In the genomic region with DNA sequence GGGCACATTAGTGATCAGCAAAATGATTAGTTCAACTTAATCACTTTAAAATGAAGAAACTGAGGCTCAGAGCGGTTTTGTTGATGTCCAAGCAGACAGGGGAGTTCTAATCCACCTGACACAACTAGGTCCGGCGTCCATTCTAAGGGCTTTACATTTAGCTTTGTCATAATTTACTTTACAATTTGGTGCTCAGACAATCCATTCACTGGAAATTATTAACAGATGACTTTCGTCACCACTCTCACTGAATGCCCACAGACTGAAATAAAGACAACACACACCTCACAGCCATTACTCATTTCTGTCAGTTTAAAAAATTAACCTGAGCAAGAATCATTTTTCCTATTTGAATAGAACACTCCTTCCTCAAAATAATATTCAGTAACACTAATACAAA, we compare ENCODE assay signal across 26 cellular contexts. TPM values are rescaled to one million over a fixed set of nuclear protein-coding genes. Genes with fewer than 3 reads are reported as not detected.
DNase-seq lines count a peak whose midpoint lies in the region; ATAC-seq and TF ChIP-seq lines count a peak whose summit lies in the region.
"Had no signal": no experiment of that assay in that cellular context is flagged by ENCODE, and none has a peak within 500 bp of the region (broad histone marks: within the 10 kb centered on the region; RNA-seq: fewer than 3 reads in every experiment).

No MANE protein-coding gene starts in this region.

- no peaks in the 10 kb centered on the region for H3K27me3 ChIP-seq in naive thymus-derived CD4-positive, alpha-beta T cell (ENCODE audit: control insufficient read depth in 2 of 2, insufficient read depth in 2 of 2, low read length in 2 of 2)
- H3K27me3 ChIP-seq in PC-3 (ENCODE audit: low read length): no peaks in the 10 kb centered on the region
- H3K27me3 ChIP-seq: esophagus squamous epithelium, gastroesophageal sphincter, neural progenitor cell, thyroid gland had no signal

- BruUV-seq in PC-3 (replicated peaks; lab: Mats Ljungman, UMichigan): no TSS peak

- H3K4me3 ChIP-seq in naive thymus-derived CD4-positive, alpha-beta T cell (ENCODE audit: low read length): no peak overlapping the region
- no peak overlapping the region for H3K4me3 ChIP-seq in PC-3 (ENCODE audit: low read length)
- H3K4me3 ChIP-seq: esophagus squamous epithelium, gastroesophageal sphincter, neural progenitor cell, prostate gland, smooth muscle cell, thyroid gland had no signal

- no peak overlapping the region for H3K4me2 ChIP-seq in PC-3 (ENCODE audit: low read length)
- H3K4me2 ChIP-seq: neural progenitor cell, smooth muscle cell had no signal

- peaks cover 0 to 99% (median 89%) of the 10 kb centered on the region in 7 donors for H3K4me1 Mint-ChIP-seq in naive thymus-derived CD4-positive, alpha-beta T cell
- H3K4me1 Mint-ChIP-seq: neural progenitor cell had no signal

- DNase-seq in DMS53 (lab: John Stamatoyannopoulos, UW): peak; percentile 87
- peak; percentile 58 for DNase-seq in glomerular visceral epithelial cell (ENCODE audit: extremely low spot score)
- DNase-seq in naive thymus-derived CD4-positive, alpha-beta T cell: no peak
- DNase-seq in PC-3: no peak
- DNase-seq in AG08395 (ENCODE audit: low spot score): no peak
- DNase-seq: activated T-cell treated with anti-CD3 and anti-CD28 coated beads, Interleukin-2, amount 50 U/mL, for 4 hours; CD4-positive, CD25-positive, alpha-beta regulatory T cell; DND-41; effector memory CD8-positive, alpha-beta T cell; esophagus squamous epithelium; NCI-H1105; NCI-H2081; NCI-H446 treated with DMSO at 0.1 percent for 48 hours; RPMI8226; stimulated activated CD4-positive, alpha-beta T cell treated with anti-CD3 and anti-CD28 coated beads, Interleukin-2, amount 100 ng/mL, for 48 hours; stimulated activated naive CD4-positive, alpha-beta T cell treated with Interleukin-2 at 50 U/mL for 16 hours; thyroid gland had no signal

- H3F3A ChIP-seq in PC-3 (ENCODE audit: low read length, unreplicated experiment): no peaks in the 10 kb centered on the region

- intact Hi-C loops in naive thymus-derived CD4-positive, alpha-beta T cell (cut with micrococcal nuclease): no loop called here
- intact Hi-C loops in PC-3 (cut with micrococcal nuclease): no loop called here

- H3K27ac ChIP-seq in naive thymus-derived CD4-positive, alpha-beta T cell (ENCODE audit: low read depth, low read length): no peak overlapping the region
- H3K27ac ChIP-seq in PC-3 (ENCODE audit: low read length): no peak overlapping the region
- H3K27ac ChIP-seq: esophagus squamous epithelium, gastroesophageal sphincter, neural progenitor cell, prostate gland, thyroid gland had no signal

- no peaks in the 10 kb centered on the region for H3K27me3 Mint-ChIP-seq in naive thymus-derived CD4-positive, alpha-beta T cell
- H3K27me3 Mint-ChIP-seq: activated naive CD4-positive, alpha-beta T cell treated with anti-CD3 and anti-CD28 coated beads, Interleukin-2, amount 50 U/mL, for 24 hours; effector memory CD8-positive, alpha-beta T cell had no signal

- no peaks in the 10 kb centered on the region for H3K9me3 ChIP-seq in naive thymus-derived CD4-positive, alpha-beta T cell (ENCODE audit: control insufficient read depth in 2 of 3, low read length in 3 of 3)
- H3K9me3 ChIP-seq in PC-3 (ENCODE audit: low read length): no peaks in the 10 kb centered on the region
- H3K9me3 ChIP-seq: esophagus squamous epithelium, gastroesophageal sphincter, prostate gland, thyroid gland had no signal

- H3K9me3 Mint-ChIP-seq in naive thymus-derived CD4-positive, alpha-beta T cell: peaks cover 0 to 2% (median 0%) of the 10 kb centered on the region in 11 donors
- H3K9me3 Mint-ChIP-seq: activated naive CD4-positive, alpha-beta T cell treated with anti-CD3 and anti-CD28 coated beads, Interleukin-2, amount 50 U/mL, for 24 hours; activated T-cell treated with anti-CD3 and anti-CD28 coated beads, Interleukin-2, amount 50 U/mL, for 4 hours; effector memory CD8-positive, alpha-beta T cell; mesothelial cell of epicardium; neural progenitor cell had no signal

- no peaks in the 10 kb centered on the region for H4K20me1 ChIP-seq in PC-3 (ENCODE audit: low read length)

- ATAC-seq in HG02943 (IDR thresholded peaks at IDR 0.05; ENCODE audit: low read depth, unreplicated experiment): peak; percentile 57
- no peak for ATAC-seq in naive thymus-derived CD4-positive, alpha-beta T cell
- ATAC-seq in GM21360 (IDR thresholded peaks at IDR 0.05; ENCODE audit: unreplicated experiment): no peak
- ATAC-seq in PC-3: no peak
- no peak for ATAC-seq in GM21515 (IDR thresholded peaks at IDR 0.05; ENCODE audit: unreplicated experiment)
- ATAC-seq: activated T-cell treated with anti-CD3 and anti-CD28 coated beads, Interleukin-2, amount 50 U/mL, for 4 hours; effector memory CD8-positive, alpha-beta T cell; gastroesophageal sphincter had no signal

- H3K4me1 ChIP-seq in naive thymus-derived CD4-positive, alpha-beta T cell (ENCODE audit: control insufficient read depth in 2 of 2, insufficient read depth in 2 of 2, low read length in 2 of 2): peaks cover 12 to 28% of the 10 kb centered on the region in 2 donors
- 0 out of 2 replicates have a peak, but pooled peaks cover 5% of the 10 kb centered on the region for H3K4me1 ChIP-seq in PC-3 (ENCODE audit: insufficient read depth, low read length)
- H3K4me1 ChIP-seq: neural progenitor cell, prostate gland had no signal

- peak overlapping the region in 8 of 10 donors; percentile 29 to 64 (median 48) for H3K4me3 Mint-ChIP-seq in naive thymus-derived CD4-positive, alpha-beta T cell
- H3K4me3 Mint-ChIP-seq: activated T-cell treated with anti-CD3 and anti-CD28 coated beads, Interleukin-2, amount 50 U/mL, for 4 hours; effector memory CD8-positive, alpha-beta T cell; mesothelial cell of epicardium; neural progenitor cell had no signal

- peaks cover 0 to 32% (median 13%) of the 10 kb centered on the region in 5 donors for H3K36me3 Mint-ChIP-seq in naive thymus-derived CD4-positive, alpha-beta T cell
- H3K36me3 Mint-ChIP-seq: mesothelial cell of epicardium, neural progenitor cell had no signal

- TF ChIP-seq CTCF in PC-3 (conservative IDR thresholded peaks at IDR 0.05; ENCODE audit: low read depth, low read length): no peak

- no peaks in the 10 kb centered on the region for H3K79me2 ChIP-seq in PC-3 (ENCODE audit: low read length)

- no peaks in the 10 kb centered on the region for H3K9me2 ChIP-seq in PC-3 (replicated peaks; ENCODE audit: low read length)

- CTCF ChIA-PET in naive thymus-derived CD4-positive, alpha-beta T cell (lab: Charles Lee): no interaction called here
- CTCF ChIA-PET in PC-3 (lab: Charles Lee): no interaction called here

- peaks cover 0 to 9% (median 0%) of the 10 kb centered on the region in 3 experiments for H3K36me3 ChIP-seq in naive thymus-derived CD4-positive, alpha-beta T cell (ENCODE audit: control insufficient read depth in 2 of 3, insufficient read depth in 3 of 3, low read length in 3 of 3)
- H3K36me3 ChIP-seq in PC-3 (ENCODE audit: low read depth, low read length): no peaks in the 10 kb centered on the region
- H3K36me3 ChIP-seq: neural progenitor cell, prostate gland, thyroid gland had no signal

- no peak overlapping the region for H3K9ac ChIP-seq in PC-3 (ENCODE audit: low read length)
- H3K9ac ChIP-seq: neural progenitor cell had no signal

- POLR2A ChIA-PET in naive thymus-derived CD4-positive, alpha-beta T cell (lab: Charles Lee): interaction anchor here (0.6 to 3.2 kb wide), 2 partner anchors 11 to 370 kb away, joined by 3 to 20 read pairs; a partner anchor contains a TSS
- POLR2A ChIA-PET in PC-3 (lab: Charles Lee; ENCODE audit: unreplicated experiment): no interaction called here

- no peak overlapping the region for H2AFZ ChIP-seq in PC-3 (ENCODE audit: low read length)
- H2AFZ ChIP-seq: neural progenitor cell had no signal

- peak overlapping the region in 1 of 9 donors; percentile 7 for H3K27ac Mint-ChIP-seq in naive thymus-derived CD4-positive, alpha-beta T cell
- H3K27ac Mint-ChIP-seq: activated naive CD4-positive, alpha-beta T cell treated with anti-CD3 and anti-CD28 coated beads, Interleukin-2, amount 50 U/mL, for 24 hours; CD4-positive, CD25-positive, alpha-beta regulatory T cell; effector memory CD8-positive, alpha-beta T cell; mesothelial cell of epicardium; neural progenitor cell had no signal

RNA-seq across cellular contexts. Expression of a gene that starts 10.8 kb away (rescaled TPM):
- total RNA-seq in naive thymus-derived CD4-positive, alpha-beta T cell: 10 to 100 TPM in 4 of 5 experiments, 1 to 10 TPM in 1; 2.2 to 55.2 (median 49.3) TPM
- 1 to 10 TPM; 8.2 to 9.7 TPM for polyA plus RNA-seq in naive thymus-derived CD4-positive, alpha-beta T cell
- 1.2 and 2.8 TPM in 2 replicates for total RNA-seq in PC-3 (2014; rRNA removed)
- polyA plus RNA-seq: smooth muscle cell had no signal

Comparison
In these comparisons a context has a peak if more than half of its experiments do, and no peak if none do; other contexts are left out.
1. DNase-seq: peak in DMS53 (single experiment) and glomerular visceral epithelial cell (single experiment); none in naive thymus-derived CD4-positive, alpha-beta T cell (0 of 9), PC-3 (single experiment) and AG08395 (single experiment).